1 cellular context compared by ENCODE assay signal in the genomic region with DNA sequence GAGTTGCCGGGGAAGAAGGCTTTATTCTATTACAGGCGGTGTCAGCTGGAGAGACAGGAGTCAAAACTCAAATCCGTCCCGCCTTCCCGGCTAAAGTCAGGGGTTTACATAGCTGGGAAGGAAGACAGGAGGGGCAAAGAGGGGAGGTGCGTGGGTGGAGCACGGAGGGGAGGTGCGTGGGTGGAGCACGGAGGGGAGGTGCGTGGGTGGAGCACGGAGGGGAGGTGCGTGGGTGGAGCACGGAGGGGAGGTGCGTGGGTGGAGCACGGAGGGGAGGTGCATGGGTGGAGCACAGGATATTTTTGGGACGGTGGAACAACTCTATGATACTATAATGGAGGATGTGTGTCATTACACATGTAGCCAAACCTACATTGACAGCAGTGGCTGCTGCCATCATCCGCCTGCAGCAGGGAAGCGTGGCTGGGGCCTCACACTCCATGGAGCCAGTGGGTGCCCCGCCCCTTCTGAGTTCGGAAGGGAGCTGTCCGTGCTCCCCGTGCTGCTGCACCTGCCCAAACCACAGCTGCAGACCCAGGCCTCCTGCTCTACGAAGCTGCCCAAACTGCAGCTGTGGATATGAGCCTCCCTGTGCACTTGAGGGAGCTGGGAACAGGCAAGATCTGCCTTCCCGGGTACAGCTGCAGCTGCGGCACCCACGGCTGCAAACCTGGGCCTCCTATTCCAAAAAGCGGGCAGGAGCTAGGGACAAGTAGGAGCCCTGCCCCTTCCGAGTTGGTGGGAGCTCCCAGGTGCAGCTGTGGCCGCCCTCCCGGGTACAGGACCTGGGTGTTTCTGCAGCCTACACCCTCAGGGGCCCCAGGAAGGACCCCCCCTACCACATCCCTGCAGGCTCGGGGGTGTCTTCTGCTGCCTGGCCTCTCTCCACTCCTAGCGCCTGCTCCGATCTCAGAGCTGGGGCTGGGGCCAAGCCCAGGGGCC.
TF ChIP-seq lines count a peak whose summit lies in the region.

No MANE protein-coding gene starts in this region.

TF ChIP-seq in SK-N-SH, 30 proteins besides CTCF, POLR2A, EP300 and RAD21 (continued from another document):
- TF ChIP-seq, protein P1, sequence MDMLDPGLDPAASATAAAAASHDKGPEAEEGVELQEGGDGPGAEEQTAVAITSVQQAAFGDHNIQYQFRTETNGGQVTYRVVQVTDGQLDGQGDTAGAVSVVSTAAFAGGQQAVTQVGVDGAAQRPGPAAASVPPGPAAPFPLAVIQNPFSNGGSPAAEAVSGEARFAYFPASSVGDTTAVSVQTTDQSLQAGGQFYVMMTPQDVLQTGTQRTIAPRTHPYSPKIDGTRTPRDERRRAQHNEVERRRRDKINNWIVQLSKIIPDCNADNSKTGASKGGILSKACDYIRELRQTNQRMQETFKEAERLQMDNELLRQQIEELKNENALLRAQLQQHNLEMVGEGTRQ (IDR thresholded peaks at IDR 0.05; ENCODE audit: borderline replicate concordance, low read depth, low read length) = no peak
- TF ChIP-seq EZH2phosphoT487 (IDR thresholded peaks at IDR 0.05; ENCODE audit: borderline replicate concordance, low read depth) (no peak), NRF1 (IDR thresholded peaks at IDR 0.05; ENCODE audit: low read depth, low read length) (no peak)
